25 cellular contexts compared by ENCODE assay signal in genomic region chr16:84347161-84347560, GRCh38. TPM values are rescaled to one million over a fixed set of nuclear protein-coding genes. Genes with fewer than 3 reads are reported as not detected.
"Had no signal": no experiment of that assay in that cellular context is flagged by ENCODE, and none has a peak within 500 bp of the region (broad histone marks: within the 10 kb centered on the region; RNA-seq: fewer than 3 reads in every experiment).

No MANE protein-coding gene starts in this region.

- ATAC-seq: heart right ventricle, left cardiac atrium, left colon, left lobe of liver, left lung, left ventricle myocardium superior, lower lobe of right lung, mucosa of descending colon had no signal

- H3K9me3 ChIP-seq: heart right ventricle, left lung, left ventricle myocardium inferior, lower lobe of right lung, mucosa of descending colon had no signal

- H3K4me3 ChIP-seq: heart right ventricle, hepatocyte, left lung, left ventricle myocardium inferior, lower lobe of right lung, lung, mucosa of descending colon had no signal

- H3K27ac ChIP-seq: heart right ventricle, hepatocyte, left lung, left ventricle myocardium inferior, lower lobe of right lung had no signal

- H2AFZ ChIP-seq: hepatocyte had no signal

- DNase-seq: heart right ventricle, hippocampal formation, hypothalamus, immature natural killer cell, islet precursor cell, kidney, kidney glomerular epithelial cell, left cardiac atrium, left colon, left lung, left ventricle myocardium inferior, left ventricle myocardium superior, lower lobe of right lung, mammary epithelial cell, mesenchymal stem cell, mesendoderm, midbrain had no signal

- H3K4me1 ChIP-seq: heart right ventricle, left lung, left ventricle myocardium inferior, lower lobe of right lung had no signal

- H3K4me2 ChIP-seq: hepatocyte had no signal

- H3K27me3 ChIP-seq: hepatocyte, left lung had no signal

- H3K36me3 ChIP-seq: heart right ventricle, left lung, left ventricle myocardium inferior, lower lobe of right lung had no signal

RNA-seq across cellular contexts. Expression of gene ATP2C2, which starts 21.2 kb away (rescaled TPM):
- total RNA-seq: heart right ventricle, left cardiac atrium, left ventricle myocardium inferior, left ventricle myocardium superior, mononuclear cell, myocyte had no signal
- polyA plus RNA-seq: immature natural killer cell, mammary epithelial cell had no signal

RNA-seq across cellular contexts. Expression of gene WFDC1, which starts 52.5 kb away (rescaled TPM):
- total RNA-seq: lung microvascular endothelial cell, mammary epithelial cell had no signal
- polyA plus RNA-seq: immature natural killer cell, keratinocyte, mammary epithelial cell had no signal
